ENCODE assay signal across 24 cellular contexts in the genomic region with DNA sequence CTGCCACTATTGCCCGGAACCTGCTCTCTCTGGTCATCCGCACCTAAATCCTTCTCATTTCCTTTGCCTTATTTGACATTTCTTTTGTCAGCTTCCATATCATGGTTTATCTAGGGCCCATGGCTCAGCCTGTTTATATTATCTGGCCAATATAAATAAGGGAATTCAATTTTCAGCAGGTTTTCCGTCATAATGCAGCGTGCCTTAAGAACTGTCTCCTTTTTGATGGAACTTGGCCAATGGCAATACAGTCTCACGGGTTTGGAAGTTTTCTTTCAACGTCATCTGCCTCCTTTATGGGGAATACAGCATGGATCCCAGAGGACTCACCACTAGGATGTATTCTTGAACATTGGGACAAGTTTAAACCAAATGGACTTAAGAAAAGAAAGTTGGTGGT.
DNase-seq lines count a peak whose midpoint lies in the region; TF ChIP-seq lines count a peak whose summit lies in the region.
"Had no signal": no experiment of that assay in that cellular context is flagged by ENCODE, and none has a peak within 500 bp of the region (broad histone marks: within the 10 kb centered on the region; RNA-seq: fewer than 3 reads in every experiment).

No MANE protein-coding gene starts in this region.

- TF ChIP-seq CTCF in Caco-2 (IDR thresholded peaks at IDR 0.05; ENCODE audit: insufficient read depth in 1 of 2, low read depth in 1 of 2, low read length in 1 of 2, severe bottlenecking in 1 of 2, unreplicated experiment in 1 of 2) (no peak), MM.1S (IDR thresholded peaks at IDR 0.05; ENCODE audit: low read length) (no peak)

- no peaks in the 10 kb centered on the region for H3K36me3 ChIP-seq in Caco-2 (ENCODE audit: control insufficient read depth, insufficient read depth, low read length)
- no peaks in the 10 kb centered on the region for H3K36me3 ChIP-seq in MM.1S (replicated peaks; ENCODE audit: insufficient read depth, low read length)
- H3K36me3 ChIP-seq: MG63 had no signal

- H3K4me3 ChIP-seq in Caco-2 (ENCODE audit: low read depth, low read length): no peak overlapping the region
- no peak overlapping the region for H3K4me3 ChIP-seq in MM.1S (ENCODE audit: low read length)
- H3K4me3 ChIP-seq: GM23248, MG63 had no signal

- DNase-seq in Caco-2: no peak
- DNase-seq in MM.1S: peak; percentile 4
- DNase-seq in dermis blood vessel endothelial cell: peak; percentile 67
- peak; percentile 66 to 68 for DNase-seq in lung microvascular endothelial cell (ENCODE audit: low read depth in 2 of 2)
- DNase-seq in central memory CD4-positive, alpha-beta T cell: no peak
- DNase-seq in NCI-H2081 treated with DMSO at 0.1 percent for 48 hours (lab: John Stamatoyannopoulos, UW): no peak
- DNase-seq in cortex of kidney (lab: John Stamatoyannopoulos, UW): no peak
- DNase-seq in foreskin melanocyte: no peak
- DNase-seq: C1 segment of cervical spinal cord; CD4-positive, alpha-beta memory T cell; COR-L47; GM23248; H7; KBM-7; MG63; NCI-H1048; NCI-H1417; NCI-H1694; NCI-H2081; NCI-H2171; NCI-H345; NCI-H524 treated with DMSO at 0.1 percent for 48 hours; NCI-H774; SHP77 had no signal

- H3K4me1 ChIP-seq in Caco-2 (peaks cover 67% of the 10 kb centered on the region), MM.1S (ENCODE audit: low read length) (no peaks in the 10 kb centered on the region)

- no TSS peak for BruUV-seq in Caco-2 (replicated peaks; lab: Mats Ljungman, UMichigan)

- peaks cover 46% of the 10 kb centered on the region for H3K4me1 Mint-ChIP-seq in Caco-2 (ENCODE audit: low read depth, unreplicated experiment)
- H3K4me1 Mint-ChIP-seq: CD4-positive, alpha-beta memory T cell had no signal

- no peaks in the 10 kb centered on the region for H4K20me1 ChIP-seq in MM.1S (ENCODE audit: insufficient read depth, low read length)

- CTCF ChIA-PET in Caco-2 (lab: Charles Lee): interaction anchor here (1.3 kb wide), 1 partner anchor 115 kb away, joined by 3 read pairs; no protein-coding TSS in a partner anchor

- H3K4me3 Mint-ChIP-seq in Caco-2 (ENCODE audit: unreplicated experiment): peak overlapping the region; percentile 50
- H3K4me3 Mint-ChIP-seq: CD4-positive, alpha-beta memory T cell had no signal

- H3F3A ChIP-seq in MM.1S (ENCODE audit: insufficient read depth, low read length): no peaks in the 10 kb centered on the region

- H3K4me2 ChIP-seq in MM.1S (ENCODE audit: low read depth, low read length): no peak overlapping the region

- H3K27me3 Mint-ChIP-seq in Caco-2 (ENCODE audit: insufficient read depth, unreplicated experiment): no peaks in the 10 kb centered on the region
- H3K27me3 Mint-ChIP-seq: CD4-positive, alpha-beta memory T cell had no signal

- POLR2A ChIA-PET in Caco-2 (lab: Charles Lee): no interaction called here

- intact Hi-C loops in Caco-2 (cut with micrococcal nuclease; ENCODE audit: unreplicated experiment): no loop called here

- H3K27ac Mint-ChIP-seq in Caco-2 (ENCODE audit: unreplicated experiment): peak overlapping the region; percentile 96
- H3K27ac Mint-ChIP-seq: CD4-positive, alpha-beta memory T cell had no signal

- no peaks in the 10 kb centered on the region for H3K9me2 ChIP-seq in MM.1S (replicated peaks; ENCODE audit: insufficient read depth, low read length)

- H3K27me3 ChIP-seq in Caco-2 (replicated peaks; ENCODE audit: control insufficient read depth, insufficient read depth, low read length) (no peaks in the 10 kb centered on the region), MM.1S (replicated peaks; ENCODE audit: insufficient read depth, low read length) (no peaks in the 10 kb centered on the region)

- H3K9ac ChIP-seq in MM.1S (ENCODE audit: low read length): no peak overlapping the region
- H3K9ac ChIP-seq: GM23248 had no signal

- H3K27ac ChIP-seq in MM.1S (ENCODE audit: low read length): no peak overlapping the region
- H3K27ac ChIP-seq: GM23248 had no signal

- no peaks in the 10 kb centered on the region for H3K79me2 ChIP-seq in MM.1S (ENCODE audit: low read length)

- peaks cover 34% of the 10 kb centered on the region for H3K9me3 Mint-ChIP-seq in Caco-2 (ENCODE audit: unreplicated experiment)

- H3K36me3 Mint-ChIP-seq in Caco-2 (ENCODE audit: insufficient read depth, unreplicated experiment): peaks cover 11% of the 10 kb centered on the region
- H3K36me3 Mint-ChIP-seq: CD4-positive, alpha-beta memory T cell had no signal

- no peak overlapping the region for H2AFZ ChIP-seq in MM.1S (ENCODE audit: low read length)
- H2AFZ ChIP-seq: GM23248 had no signal

- H3K9me3 ChIP-seq in Caco-2 (peaks cover 72% of the 10 kb centered on the region), MM.1S (replicated peaks; ENCODE audit: insufficient read depth, low read length) (no peaks in the 10 kb centered on the region)
- H3K9me3 ChIP-seq: MG63 had no signal

Comparison
In these comparisons a context has a peak if more than half of its experiments do, and no peak if none do; other contexts are left out.
1. DNase-seq: peak in MM.1S (single experiment), dermis blood vessel endothelial cell (single experiment) and lung microvascular endothelial cell (2 of 2); none in Caco-2 (0 of 2), central memory CD4-positive, alpha-beta T cell (single experiment), NCI-H2081 treated with DMSO at 0.1 percent for 48 hours (single experiment), cortex of kidney (single experiment) and foreskin melanocyte (single experiment).